In the genomic region with DNA sequence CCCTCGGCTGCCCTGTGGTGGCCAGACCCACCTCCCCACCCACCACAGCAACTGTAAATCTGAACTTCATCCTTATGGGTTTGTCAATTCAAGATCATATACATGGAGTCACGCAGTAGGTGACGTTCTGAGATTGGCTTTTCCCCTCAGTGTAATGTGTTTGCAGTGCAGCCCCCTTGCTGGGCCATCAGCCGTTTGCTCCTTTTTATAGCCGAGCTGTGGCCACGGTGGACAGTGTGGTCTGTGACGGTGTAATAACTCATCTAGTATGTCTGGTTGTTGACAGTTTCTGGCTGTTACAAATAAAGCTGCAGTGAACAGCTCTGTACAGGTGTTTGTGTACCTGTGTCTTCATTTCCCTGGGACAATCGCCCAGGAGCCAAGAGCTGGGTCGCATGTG, we compare ENCODE assay signal across 27 cellular contexts. TPM values are rescaled to one million over a fixed set of nuclear protein-coding genes. Genes with fewer than 3 reads are reported as not detected.
"Had no signal": no experiment of that assay in that cellular context is flagged by ENCODE, and none has a peak within 500 bp of the region (broad histone marks: within the 10 kb centered on the region; RNA-seq: fewer than 3 reads in every experiment).

No MANE protein-coding gene starts in this region.

- H3K9me3 ChIP-seq: breast epithelium had no signal

- H3K9me3 Mint-ChIP-seq: activated CD4-positive, alpha-beta memory T cell treated with anti-CD3 and anti-CD28 coated beads, Interleukin-2, amount 10 ng/mL, durations not matched to agents 7 days and 5 days; activated naive CD4-positive, alpha-beta T cell treated with anti-CD3 and anti-CD28 coated beads, Interleukin-2, amount 50 U/mL, for 24 hours; T-cell had no signal

- H3K27me3 Mint-ChIP-seq: activated CD4-positive, alpha-beta memory T cell treated with anti-CD3 and anti-CD28 coated beads, Interleukin-2, amount 10 ng/mL, durations not matched to agents 7 days and 5 days had no signal

- H3K4me1 Mint-ChIP-seq: activated CD4-positive, alpha-beta memory T cell treated with anti-CD3 and anti-CD28 coated beads, Interleukin-2, amount 10 ng/mL, durations not matched to agents 7 days and 5 days; activated CD4-positive, alpha-beta T cell treated with anti-CD3 and anti-CD28 coated beads for 36 hours; activated naive CD4-positive, alpha-beta T cell treated with anti-CD3 and anti-CD28 coated beads, Interleukin-2, amount 50 U/mL, for 24 hours had no signal

- H3K4me3 Mint-ChIP-seq: activated CD4-positive, alpha-beta memory T cell treated with anti-CD3 and anti-CD28 coated beads, Interleukin-2, amount 10 ng/mL, durations not matched to agents 7 days and 5 days; activated CD4-positive, alpha-beta T cell treated with anti-CD3 and anti-CD28 coated beads for 36 hours; activated naive CD4-positive, alpha-beta T cell treated with anti-CD3 and anti-CD28 coated beads, Interleukin-2, amount 50 U/mL, for 24 hours; T-cell had no signal

- H3K27ac ChIP-seq: breast epithelium, SK-N-MC had no signal

- H3K4me3 ChIP-seq: breast epithelium, SK-N-MC had no signal

- H3K36me3 Mint-ChIP-seq: activated naive CD4-positive, alpha-beta T cell treated with anti-CD3 and anti-CD28 coated beads, Interleukin-2, amount 50 U/mL, for 24 hours; T-cell had no signal

- DNase-seq: activated CD4-positive, alpha-beta memory T cell treated with anti-CD3 and anti-CD28 coated beads, Interleukin-2, amount 10 ng/mL, durations not matched to agents 7 days and 5 days; activated CD4-positive, alpha-beta T cell treated with anti-CD3 and anti-CD28 coated beads for 36 hours; activated CD4-positive, alpha-beta T cell treated with anti-CD3 and anti-CD28 coated beads, Interleukin-2, amount 50 U/mL, for 1 hour; activated CD4-positive, CD25-positive, alpha-beta regulatory T cell; aorta; caudate nucleus; Kasumi-1; NCI-H1092; NCI-H1436; NCI-H187 treated with DMSO at 0.1 percent for 48 hours; NCI-H2081 treated with DMSO at 0.1 percent for 48 hours; NCI-H2171; NCI-H2227 treated with DMSO at 0.1 percent for 48 hours; NCI-H446 treated with DMSO at 0.1 percent for 48 hours; NCI-H524 treated with DMSO at 0.1 percent for 48 hours; NCI-H774; NK-92 treated with Interleukin-12 subunit alpha and Interleukin-12 subunit beta, amount 100 ng/mL, for 24 hours; OCI-M1; RPMI8226; T-cell had no signal

- ATAC-seq: activated CD4-positive, alpha-beta T cell treated with anti-CD3 and anti-CD28 coated beads for 36 hours; Panc1; Right ventricle myocardium inferior; T-cell had no signal

- H3K36me3 ChIP-seq: breast epithelium had no signal

- H3K27ac Mint-ChIP-seq: activated CD4-positive, alpha-beta memory T cell treated with anti-CD3 and anti-CD28 coated beads, Interleukin-2, amount 10 ng/mL, durations not matched to agents 7 days and 5 days; activated CD4-positive, alpha-beta T cell treated with anti-CD3 and anti-CD28 coated beads for 36 hours; T-cell had no signal

- H3K27me3 ChIP-seq: breast epithelium had no signal

RNA-seq across cellular contexts. Expression of gene HTRA3, which starts 10.7 kb away (rescaled TPM):
- total RNA-seq: activated CD4-positive, alpha-beta memory T cell treated with anti-CD3 and anti-CD28 coated beads, Interleukin-2, amount 10 ng/mL, durations not matched to agents 7 days and 5 days; activated CD4-positive, alpha-beta T cell treated with anti-CD3 and anti-CD28 coated beads for 36 hours; activated CD8-positive, alpha-beta memory T cell treated with anti-CD3 and anti-CD28 coated beads for 36 hours; T-helper 2 cell treated with Interferon-gamma antibody and Interleukin-4, amounts not matched to agents 100 ng/mL and 5 ng/mL, for 36 hours had no signal
